Comparison of ENCODE assay signal across 15 cellular contexts in genomic region chr14:99354166-99354875, GRCh38.
DNase-seq lines count a peak whose midpoint lies in the region; TF ChIP-seq lines count a peak whose summit lies in the region.
"Had no signal": no experiment of that assay in that cellular context is flagged by ENCODE, and none has a peak within 500 bp of the region (broad histone marks: within the 10 kb centered on the region; RNA-seq: fewer than 3 reads in every experiment).

No MANE protein-coding gene starts in this region.

- POLR2A ChIA-PET in HEK293T (lab: Yijun Ruan, JAX): no interaction called here

- H3K9me3 ChIP-seq in right atrium auricular region: no peaks in the 10 kb centered on the region
- H3K9me3 ChIP-seq: A549, BLaER1 had no signal

- TF ChIP-seq CTCF in right atrium auricular region (IDR thresholded peaks at IDR 0.05): no peak

- intact Hi-C loops in posterior vena cava (cut with DNase I): no loop called here

- CTCF ChIA-PET in HEK293T (lab: Yijun Ruan, JAX): interaction anchor here (0.8 kb wide), 1 partner anchor 16 kb away, joined by 4 read pairs; no protein-coding TSS in a partner anchor

- no peaks in the 10 kb centered on the region for H3K36me3 ChIP-seq in right atrium auricular region
- H3K36me3 ChIP-seq: BLaER1 had no signal

- H3K27ac ChIP-seq in right atrium auricular region: no peak overlapping the region
- H3K27ac ChIP-seq: 22Rv1, A549, BLaER1 had no signal

- H3K4me3 ChIP-seq in right atrium auricular region: no peak overlapping the region
- H3K4me3 ChIP-seq: A549, BLaER1 had no signal

- H3K27me3 ChIP-seq in right atrium auricular region: no peaks in the 10 kb centered on the region
- H3K27me3 ChIP-seq: BLaER1 had no signal

- no peaks in the 10 kb centered on the region for H3K4me1 ChIP-seq in right atrium auricular region
- H3K4me1 ChIP-seq: A549, BLaER1 had no signal

- peak; percentile 38 for DNase-seq in activated effector memory CD4-positive, alpha-beta T cell treated with anti-CD3 and anti-CD28 coated beads, Interleukin-2, amount 50 U/mL, for 16 hours
- DNase-seq in activated effector memory CD4-positive, alpha-beta T cell treated with Interleukin-2 at 50 U/mL for 16 hours: no peak
- DNase-seq in islet precursor cell: peak; percentile 35
- DNase-seq in posterior vena cava (ENCODE audit: low spot score): peak; percentile 67
- DNase-seq in HEK293T (ENCODE audit: extremely low spot score): no peak
- no peak for DNase-seq in NCI-H69 (lab: John Stamatoyannopoulos, UW)
- DNase-seq in right atrium auricular region (ENCODE audit: low spot score): no peak
- DNase-seq: CD4-positive, alpha-beta memory T cell; DMS79 treated with DMSO at 0.1 percent for 48 hours; GF-D8; GOT3; H7 had no signal

TF ChIP-seq in HEK293T, 16 proteins besides CTCF, POLR2A, EP300 and RAD21:
- no peak for TF ChIP-seq ZNF384 (IDR thresholded peaks at IDR 0.05)
- no peak for TF ChIP-seq FOXM1 (IDR thresholded peaks at IDR 0.05; ENCODE audit: borderline replicate concordance)
- TF ChIP-seq L3MBTL2 (conservative IDR thresholded peaks at IDR 0.05): no peak
- no peak for TF ChIP-seq ARNT (IDR thresholded peaks at IDR 0.05)
- no peak for TF ChIP-seq FOXA1 (IDR thresholded peaks at IDR 0.05)
- TF ChIP-seq TARDBP (IDR thresholded peaks at IDR 0.05): no peak
- TF ChIP-seq SUZ12 (IDR thresholded peaks at IDR 0.05): no peak
- TF ChIP-seq BHLHE40 (IDR thresholded peaks at IDR 0.05; ENCODE audit: borderline replicate concordance): no peak
- TF ChIP-seq ELF4 (IDR thresholded peaks at IDR 0.05): no peak

Comparison
In these comparisons a context has a peak if more than half of its experiments do, and no peak if none do; other contexts are left out.
1. DNase-seq: peak in activated effector memory CD4-positive, alpha-beta T cell treated with anti-CD3 and anti-CD28 coated beads, Interleukin-2, amount 50 U/mL, for 16 hours (single experiment), islet precursor cell (single experiment) and posterior vena cava (single experiment); none in activated effector memory CD4-positive, alpha-beta T cell treated with Interleukin-2 at 50 U/mL for 16 hours (single experiment), HEK293T (single experiment), NCI-H69 (single experiment) and right atrium auricular region (single experiment).